ENCODE assay signal across 25 cellular contexts in the genomic region with DNA sequence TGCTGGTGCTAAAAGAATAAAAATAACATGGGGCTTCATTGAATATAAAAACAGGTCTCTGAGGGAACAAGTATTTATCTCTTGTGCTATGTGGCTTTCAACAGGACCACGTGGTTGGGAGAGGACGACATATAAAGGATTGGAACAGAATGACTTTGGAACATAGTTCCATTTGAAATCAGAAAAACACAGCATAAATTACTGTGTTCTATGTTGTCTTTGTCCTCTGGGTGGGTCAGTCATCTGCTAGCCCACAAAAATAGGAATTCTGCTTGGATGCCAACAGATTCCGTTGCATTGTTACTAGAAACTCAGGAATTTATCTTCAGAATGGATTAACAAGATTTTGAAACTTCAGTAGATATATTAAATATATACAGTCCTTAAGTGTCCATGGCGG. TPM values are rescaled to one million over a fixed set of nuclear protein-coding genes. Genes with fewer than 3 reads are reported as not detected.
DNase-seq lines count a peak whose midpoint lies in the region; TF ChIP-seq lines count a peak whose summit lies in the region.
"Had no signal": no experiment of that assay in that cellular context is flagged by ENCODE, and none has a peak within 500 bp of the region (broad histone marks: within the 10 kb centered on the region; RNA-seq: fewer than 3 reads in every experiment).

No MANE protein-coding gene starts in this region.

- no peaks in the 10 kb centered on the region for H3K27me3 Mint-ChIP-seq in osteocyte (ENCODE audit: unreplicated experiment)
- H3K27me3 Mint-ChIP-seq: activated CD4-positive, alpha-beta T cell treated with anti-CD3 and anti-CD28 coated beads, Interleukin-2, amount 10 ng/mL, durations not matched to agents 7 days and 5 days had no signal

- peak overlapping the region; percentile 19 for H3K4me3 Mint-ChIP-seq in osteocyte (ENCODE audit: unreplicated experiment)
- H3K4me3 Mint-ChIP-seq: activated CD4-positive, alpha-beta T cell treated with anti-CD3 and anti-CD28 coated beads, Interleukin-2, amount 10 ng/mL, durations not matched to agents 7 days and 5 days had no signal

- H3K4me1 Mint-ChIP-seq in osteocyte (ENCODE audit: unreplicated experiment): peaks cover 46% of the 10 kb centered on the region

- H3K4me3 ChIP-seq in fibroblast of pulmonary artery (replicated peaks; ENCODE audit: low read depth, low read length): no peak overlapping the region
- H3K4me3 ChIP-seq: GM12878, hepatocyte, pancreas, suprapubic skin had no signal

- H3K9me3 Mint-ChIP-seq in osteocyte (ENCODE audit: unreplicated experiment): no peaks in the 10 kb centered on the region
- H3K9me3 Mint-ChIP-seq: activated CD4-positive, alpha-beta T cell treated with anti-CD3 and anti-CD28 coated beads, Interleukin-2, amount 10 ng/mL, durations not matched to agents 7 days and 5 days had no signal

- H3K36me3 Mint-ChIP-seq in osteocyte (ENCODE audit: unreplicated experiment): peaks cover 11% of the 10 kb centered on the region

- peak; percentile 16 for DNase-seq in COLO829 (ENCODE audit: low spot score)
- peak; percentile 28 for DNase-seq in SK-MEL-5 (ENCODE audit: low read depth, low spot score)
- peak; percentile 71 for DNase-seq in fibroblast of pulmonary artery (ENCODE audit: low read depth)
- no peak for DNase-seq in osteocyte (ENCODE audit: extremely low spot score, unreplicated experiment)
- no peak for DNase-seq in NCI-H345 (lab: John Stamatoyannopoulos, UW)
- DNase-seq in NCI-H1436 (lab: John Stamatoyannopoulos, UW): no peak
- DNase-seq in activated CD4-positive, alpha-beta T cell treated with anti-CD3 and anti-CD28 coated beads for 1 hour: no peak
- no peak for DNase-seq in NOMO-1 treated with dmso at 0.1 percent for 144 hours (lab: John Stamatoyannopoulos, UW; ENCODE audit: unreplicated experiment)
- DNase-seq: activated CD4-positive, alpha-beta T cell treated with anti-CD3 and anti-CD28 coated beads, Interleukin-2, amount 10 ng/mL, durations not matched to agents 7 days and 5 days; activated gamma-delta T cell treated with Interleukin-2 at 50 U/mL for 16 hours; Calu3; kidney; NCI-H2029 treated with DMSO at 0.1 percent for 48 hours; NCI-H524; pancreas; small intestine; stimulated activated CD4-positive, alpha-beta T cell treated with anti-CD3 and anti-CD28 coated beads, Interleukin-4, amount 100 ng/mL, for 24 hours had no signal

- peak overlapping the region; percentile 79 for H3K27ac Mint-ChIP-seq in osteocyte (ENCODE audit: unreplicated experiment)
- H3K27ac Mint-ChIP-seq: activated CD4-positive, alpha-beta T cell treated with anti-CD3 and anti-CD28 coated beads, Interleukin-2, amount 10 ng/mL, durations not matched to agents 7 days and 5 days had no signal

- in situ Hi-C loops in SK-MEL-5 (cut with HindIII; ENCODE audit: low pct_unique_long_range_greater_than_20kb, low sequenced_read_pairs): no loop called here

- no peak for TF ChIP-seq CTCF in fibroblast of pulmonary artery (IDR thresholded peaks at IDR 0.05; ENCODE audit: low read length, missing control alignments)
- no peak for TF ChIP-seq CTCF in osteocyte (IDR thresholded peaks at IDR 0.05)

RNA-seq across cellular contexts. Expression of gene CEP85, which starts 5.9 kb away (rescaled TPM):
- 12.3 and 13.5 TPM in 2 replicates for total RNA-seq in SK-MEL-5 (2014; rRNA removed; shearing (Covaris generic))
- polyA plus RNA-seq in SK-MEL-5 (2015; cell fraction: cytosol; rRNA removed): 15.6 and 20.7 TPM in 2 replicates
- polyA plus RNA-seq in SK-MEL-5 (2015; cell fraction: nucleus; rRNA removed): 76.6 and 82.4 TPM in 2 replicates
- 16.5 and 17.7 TPM in 2 replicates for total RNA-seq in osteocyte

RNA-seq across cellular contexts. Expression of gene SH3BGRL3, which starts 40.0 kb away (rescaled TPM):
- 30.7 and 32.8 TPM in 2 replicates for total RNA-seq in SK-MEL-5 (2014; rRNA removed; shearing (Covaris generic))
- polyA plus RNA-seq in SK-MEL-5 (2015; cell fraction: cytosol; rRNA removed): 74.2 and 77.4 TPM in 2 replicates
- 3.7 and 12.8 TPM in 2 replicates for polyA plus RNA-seq in SK-MEL-5 (2015; cell fraction: nucleus; rRNA removed)
- total RNA-seq in osteocyte: 138 and 140 TPM in 2 replicates

RNA-seq across cellular contexts. Expression of gene CATSPER4, which starts 49.5 kb away (rescaled TPM):
- total RNA-seq in SK-MEL-5 (2014; rRNA removed; shearing (Covaris generic)): not detected in 2 replicates
- not detected in 2 replicates for polyA plus RNA-seq in SK-MEL-5 (2015; cell fraction: cytosol; rRNA removed)
- polyA plus RNA-seq in SK-MEL-5 (2015; cell fraction: nucleus; rRNA removed): not detected in 2 replicates
- not detected in 2 replicates for total RNA-seq in osteocyte
- total RNA-seq: activated CD4-positive, alpha-beta T cell treated with anti-CD3 and anti-CD28 coated beads, Interleukin-2, amount 10 ng/mL, durations not matched to agents 7 days and 5 days; Calu3; dermis microvascular lymphatic vessel endothelial cell; G401; hepatocyte; HepG2; kidney; mononuclear cell; pancreas; suprapubic skin had no signal
- polyA plus RNA-seq: esophagus, GM12878, HepG2, small intestine had no signal

Comparison
In these comparisons a context has a peak if more than half of its experiments do, and no peak if none do; other contexts are left out.
1. DNase-seq: peak in COLO829 (single experiment), SK-MEL-5 (single experiment) and fibroblast of pulmonary artery (single experiment); none in osteocyte (single experiment), NCI-H345 (single experiment), NCI-H1436 (single experiment), activated CD4-positive, alpha-beta T cell treated with anti-CD3 and anti-CD28 coated beads for 1 hour (single experiment) and NOMO-1 treated with dmso at 0.1 percent for 144 hours (single experiment).